15 cellular contexts compared by ENCODE assay signal in the genomic region with DNA sequence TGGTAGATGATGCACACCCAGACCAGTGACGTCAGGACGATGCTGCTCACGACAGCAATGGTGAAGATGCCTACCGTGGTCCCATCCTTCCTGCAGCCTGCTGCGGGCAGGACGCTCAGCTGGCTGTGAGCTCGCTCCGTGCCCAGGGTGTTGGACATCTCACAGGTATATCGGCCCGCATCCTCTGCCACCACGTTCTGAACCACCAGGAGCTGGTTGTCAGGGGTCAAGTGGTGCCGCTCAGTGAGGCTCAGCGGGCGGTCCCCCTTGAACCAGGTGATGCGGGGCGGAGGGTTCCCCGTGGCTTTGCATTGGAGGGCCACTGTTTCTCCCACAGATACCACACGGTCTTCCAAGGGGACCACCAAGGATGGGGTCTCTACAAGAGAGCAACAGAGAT.
DNase-seq lines count a peak whose midpoint lies in the region; ATAC-seq and TF ChIP-seq lines count a peak whose summit lies in the region.
"Had no signal": no experiment of that assay in that cellular context is flagged by ENCODE, and none has a peak within 500 bp of the region (broad histone marks: within the 10 kb centered on the region; RNA-seq: fewer than 3 reads in every experiment).

No MANE protein-coding gene starts in this region.

- H3K4me3 ChIP-seq in endodermal cell (ENCODE audit: low read length): no peak overlapping the region
- H3K4me3 ChIP-seq in thyroid gland (replicated peaks in 1 of 3): no peak overlapping the region
- H3K4me3 ChIP-seq in gastroesophageal sphincter: no peak overlapping the region
- H3K4me3 ChIP-seq: BLaER1 had no signal

- H3K36me3 ChIP-seq in endodermal cell (ENCODE audit: control insufficient read depth, insufficient read depth, low read length): peaks cover 97% of the 10 kb centered on the region
- peaks cover 73 to 75% of the 10 kb centered on the region in 2 donors for H3K36me3 ChIP-seq in thyroid gland
- peaks cover 4 to 94% of the 10 kb centered on the region in 2 donors for H3K36me3 ChIP-seq in gastroesophageal sphincter

- H3K27ac ChIP-seq in endodermal cell (ENCODE audit: low read depth, low read length): no peak overlapping the region
- H3K27ac ChIP-seq in thyroid gland: no peak overlapping the region
- peak overlapping the region in 1 of 4 donors; percentile 53 for H3K27ac ChIP-seq in gastroesophageal sphincter
- H3K27ac ChIP-seq: 22Rv1, BLaER1, HL-60 had no signal

- H3K9me3 Mint-ChIP-seq in activated T-cell treated with anti-CD3 and anti-CD28 coated beads, Interleukin-2, amount 50 U/mL, for 24 hours: no peaks in the 10 kb centered on the region
- H3K9me3 Mint-ChIP-seq in endodermal cell: peaks cover 2% of the 10 kb centered on the region
- H3K9me3 Mint-ChIP-seq in memory B cell: peaks cover under 1% of the 10 kb centered on the region
- no peaks in the 10 kb centered on the region for H3K9me3 Mint-ChIP-seq in stimulated activated memory B cell treated with anti-CD40 and anti-IgM and Interleukin-4, amounts not matched to agents 10 μg/mL and 1 μg/mL and 100 μg/mL, for 72 hours

- H3K9me3 ChIP-seq in endodermal cell (ENCODE audit: control insufficient read depth, low read length): peaks cover 17% of the 10 kb centered on the region
- no peaks in the 10 kb centered on the region for H3K9me3 ChIP-seq in thyroid gland
- H3K9me3 ChIP-seq in gastroesophageal sphincter: no peaks in the 10 kb centered on the region
- H3K9me3 ChIP-seq: BLaER1, Caco-2 had no signal

- no peak for TF ChIP-seq EP300 in gastroesophageal sphincter (IDR thresholded peaks at IDR 0.05)

- H3K27me3 ChIP-seq in endodermal cell (ENCODE audit: control insufficient read depth, insufficient read depth, low read length, poor library complexity, severe bottlenecking): no peaks in the 10 kb centered on the region
- no peaks in the 10 kb centered on the region for H3K27me3 ChIP-seq in thyroid gland
- H3K27me3 ChIP-seq in gastroesophageal sphincter: no peaks in the 10 kb centered on the region
- H3K27me3 ChIP-seq: BLaER1 had no signal

- peak overlapping the region; percentile 24 for H3K27ac Mint-ChIP-seq in activated T-cell treated with anti-CD3 and anti-CD28 coated beads, Interleukin-2, amount 50 U/mL, for 24 hours
- H3K27ac Mint-ChIP-seq in endodermal cell (no peak overlapping the region), memory B cell (peak overlapping the region; percentile 64)
- peak overlapping the region; percentile 14 for H3K27ac Mint-ChIP-seq in stimulated activated memory B cell treated with anti-CD40 and anti-IgM and Interleukin-4, amounts not matched to agents 10 μg/mL and 1 μg/mL and 100 μg/mL, for 72 hours

- no peaks in the 10 kb centered on the region for H3K27me3 Mint-ChIP-seq in activated T-cell treated with anti-CD3 and anti-CD28 coated beads, Interleukin-2, amount 50 U/mL, for 24 hours
- H3K27me3 Mint-ChIP-seq in endodermal cell (ENCODE audit: insufficient read depth) (no peaks in the 10 kb centered on the region), memory B cell (no peaks in the 10 kb centered on the region)
- H3K27me3 Mint-ChIP-seq in stimulated activated memory B cell treated with anti-CD40 and anti-IgM and Interleukin-4, amounts not matched to agents 10 μg/mL and 1 μg/mL and 100 μg/mL, for 72 hours: no peaks in the 10 kb centered on the region
- H3K27me3 Mint-ChIP-seq: CD8-positive, alpha-beta memory T cell had no signal

- WGBS in endodermal cell (ENCODE audit: insufficient coverage in 1 of 2, insufficient read length in 1 of 2), 2 experiments: 96 to 99% methylated on average over 18 of the region's 18 CpGs
- WGBS in thyroid gland, 2 donors: 95 to 97% methylated on average over 8 to 14 of the region's 18 CpGs
- WGBS in gastroesophageal sphincter (ENCODE audit: low coverage in 1 of 2), 2 donors: 20% methylated on average over 1 of the region's 18 CpGs; no CpG with 5 or more reads in 1 of the 2 donors

- DNase-seq in activated T-cell treated with anti-CD3 and anti-CD28 coated beads, Interleukin-2, amount 50 U/mL, for 24 hours: no peak
- no peak for DNase-seq in activated T-cell treated with anti-CD3 and anti-CD28 coated beads, Interleukin-2, amount 50 U/mL, for 48 hours
- DNase-seq in endodermal cell (peak; percentile 31), memory B cell (ENCODE audit: low spot score in 2 of 2) (no peak), NK-92 (lab: John Stamatoyannopoulos, UW; ENCODE audit: unreplicated experiment) (no peak), thyroid gland (no peak)
- DNase-seq: Caco-2; CD8-positive, alpha-beta memory T cell; DND-41; GDM1 had no signal

- ATAC-seq in memory B cell (ENCODE audit: low read depth): no peak
- ATAC-seq in stimulated activated memory B cell treated with anti-CD40 and anti-IgM and Interleukin-4, amounts not matched to agents 10 μg/mL and 1 μg/mL and 100 μg/mL, for 72 hours: no peak
- ATAC-seq in gastroesophageal sphincter: no peak

- no peak overlapping the region for H3K4me3 Mint-ChIP-seq in activated T-cell treated with anti-CD3 and anti-CD28 coated beads, Interleukin-2, amount 50 U/mL, for 24 hours
- H3K4me3 Mint-ChIP-seq in endodermal cell (no peak overlapping the region), memory B cell (no peak overlapping the region)
- H3K4me3 Mint-ChIP-seq in stimulated activated memory B cell treated with anti-CD40 and anti-IgM and Interleukin-4, amounts not matched to agents 10 μg/mL and 1 μg/mL and 100 μg/mL, for 72 hours: no peak overlapping the region
- H3K4me3 Mint-ChIP-seq: CD8-positive, alpha-beta memory T cell had no signal

- peaks cover 96% of the 10 kb centered on the region for H3K36me3 Mint-ChIP-seq in activated T-cell treated with anti-CD3 and anti-CD28 coated beads, Interleukin-2, amount 50 U/mL, for 24 hours (ENCODE audit: low read depth)
- H3K36me3 Mint-ChIP-seq in endodermal cell (ENCODE audit: low read depth): peaks cover 88% of the 10 kb centered on the region
- peaks cover 49% of the 10 kb centered on the region for H3K36me3 Mint-ChIP-seq in memory B cell
- peaks cover 68% of the 10 kb centered on the region for H3K36me3 Mint-ChIP-seq in stimulated activated memory B cell treated with anti-CD40 and anti-IgM and Interleukin-4, amounts not matched to agents 10 μg/mL and 1 μg/mL and 100 μg/mL, for 72 hours

- TF ChIP-seq POLR2A in thyroid gland (IDR thresholded peaks at IDR 0.05) (no peak), gastroesophageal sphincter (IDR thresholded peaks at IDR 0.05) (no peak)

- no peaks in the 10 kb centered on the region for H3K4me1 ChIP-seq in endodermal cell (ENCODE audit: control insufficient read depth, insufficient read depth, low read length)
- peaks cover 10 to 11% of the 10 kb centered on the region in 2 donors for H3K4me1 ChIP-seq in thyroid gland
- H3K4me1 ChIP-seq in gastroesophageal sphincter: peaks cover 0 to 13% (median 0%) of the 10 kb centered on the region in 3 donors
- H3K4me1 ChIP-seq: Caco-2 had no signal

- intact Hi-C loops in thyroid gland (cut with DNase I): no loop called here

- no peak overlapping the region for H3K9ac ChIP-seq in endodermal cell (ENCODE audit: extremely low read depth, low read length, poor library complexity, severe bottlenecking)
- H3K9ac ChIP-seq: BLaER1 had no signal

- H3K4me1 Mint-ChIP-seq in activated T-cell treated with anti-CD3 and anti-CD28 coated beads, Interleukin-2, amount 50 U/mL, for 24 hours (ENCODE audit: low read depth): peaks cover 17% of the 10 kb centered on the region
- H3K4me1 Mint-ChIP-seq in endodermal cell (no peaks in the 10 kb centered on the region), memory B cell (peaks cover 16% of the 10 kb centered on the region)
- peaks cover 21% of the 10 kb centered on the region for H3K4me1 Mint-ChIP-seq in stimulated activated memory B cell treated with anti-CD40 and anti-IgM and Interleukin-4, amounts not matched to agents 10 μg/mL and 1 μg/mL and 100 μg/mL, for 72 hours

- TF ChIP-seq CTCF in endodermal cell (conservative IDR thresholded peaks at IDR 0.05) (no peak), thyroid gland (IDR thresholded peaks at IDR 0.05) (no peak), gastroesophageal sphincter (IDR thresholded peaks at IDR 0.05) (no peak)
